In the genomic region with DNA sequence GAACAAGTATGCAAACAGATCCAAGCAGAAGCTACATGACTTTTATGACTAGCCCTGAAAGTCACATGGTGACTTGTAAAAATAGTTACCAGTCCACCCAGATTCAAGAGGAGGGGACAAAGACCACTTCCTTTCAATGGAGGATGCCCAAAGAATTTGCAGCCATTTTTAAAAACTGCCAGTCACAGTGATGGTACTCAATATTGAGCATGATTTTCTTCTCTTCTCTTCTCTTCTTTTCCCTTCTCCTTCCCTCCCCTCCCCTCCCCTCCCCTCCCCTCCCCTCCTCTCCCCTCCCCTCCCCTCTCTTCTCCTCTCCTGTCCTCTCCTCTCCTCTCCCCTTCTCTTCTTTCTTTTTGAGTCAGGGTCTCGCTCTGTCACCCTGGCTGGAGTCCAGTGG, we compare ENCODE assay signal across 35 cellular contexts.
"Had no signal": no experiment of that assay in that cellular context is flagged by ENCODE, and none has a peak within 500 bp of the region (broad histone marks: within the 10 kb centered on the region; RNA-seq: fewer than 3 reads in every experiment).

No MANE protein-coding gene starts in this region.

- H3K36me3 ChIP-seq: MG63 had no signal

- H3K4me3 ChIP-seq: MG63 had no signal

- H3K9me3 ChIP-seq: MG63 had no signal

- DNase-seq: Karpas-422, Kasumi-1, MG63, MM.1S, MV-4-11, NCI-H1048, NCI-H1092, NCI-H1092 treated with DMSO at 0.1 percent for 48 hours, NCI-H1105, NCI-H1105 treated with DMSO at 0.1 percent for 48 hours, NCI-H1417, NCI-H1417 treated with DMSO at 0.1 percent for 48 hours, NCI-H1436, NCI-H1436 treated with DMSO at 0.1 percent for 48 hours, NCI-H146, NCI-H1694, NCI-H1694 treated with DMSO at 0.1 percent for 48 hours, NCI-H187, NCI-H187 treated with DMSO at 0.1 percent for 48 hours, NCI-H1930, NCI-H2029, NCI-H2029 treated with DMSO at 0.1 percent for 48 hours, NCI-H2081, NCI-H2081 treated with DMSO at 0.1 percent for 48 hours, NCI-H2107, NCI-H2171, NCI-H2171 treated with DMSO at 0.1 percent for 48 hours, NCI-H2227 treated with DMSO at 0.1 percent for 48 hours, NCI-H226, NCI-H345, NCI-H446, NCI-H446 treated with DMSO at 0.1 percent for 48 hours, NCI-H510A, NCI-H510A treated with DMSO at 0.1 percent for 48 hours, NCI-H524 had no signal

- H3K27me3 ChIP-seq: MG63 had no signal
